Comparison of ENCODE assay signal across 15 cellular contexts in the genomic region with DNA sequence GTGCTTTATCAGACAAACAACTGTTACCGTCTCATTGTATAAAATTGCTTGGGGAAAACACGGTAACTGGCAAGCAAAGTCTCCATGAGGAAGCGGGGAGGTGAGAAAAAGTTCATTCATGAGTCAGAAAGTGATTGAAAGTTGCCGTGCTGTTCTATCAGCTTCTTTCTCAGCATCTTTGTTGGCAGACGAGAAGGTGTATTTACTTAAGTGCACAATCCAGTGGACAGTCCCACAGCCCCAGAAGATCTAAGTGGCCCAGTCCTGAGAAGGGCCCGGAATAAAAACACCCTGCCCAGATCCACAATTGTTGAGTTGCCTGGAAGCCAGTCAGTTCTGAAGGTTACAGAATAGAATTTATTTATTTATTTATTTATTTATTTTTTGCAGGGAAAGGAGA.
"Had no signal": no experiment of that assay in that cellular context is flagged by ENCODE, and none has a peak within 500 bp of the region (broad histone marks: within the 10 kb centered on the region; RNA-seq: fewer than 3 reads in every experiment).

No MANE protein-coding gene starts in this region.

- ATAC-seq: SK-N-SH treated with all-trans-retinoic acid at 6 μM for 48 hours had no signal

- H3K27ac ChIP-seq: SJCRH30 had no signal

- DNase-seq: KBM-7, MV-4-11, NCI-H1048, NCI-H1105, NCI-H1436 treated with DMSO at 0.1 percent for 48 hours, NCI-H1694 treated with DMSO at 0.1 percent for 48 hours, NCI-H1930, NCI-H2107, NCI-H2227 treated with DMSO at 0.1 percent for 48 hours, NCI-H524 treated with DMSO at 0.1 percent for 48 hours, NCI-H774, RPMI8226, SHP77 treated with DMSO at 0.1 percent for 48 hours, SJCRH30 had no signal

- H3K27me3 ChIP-seq: SJCRH30 had no signal

- H3K4me3 ChIP-seq: SJCRH30 had no signal

- H3K4me1 ChIP-seq: SJCRH30 had no signal

- H3K9me3 ChIP-seq: SJCRH30 had no signal

- H3K36me3 ChIP-seq: SJCRH30 had no signal
